ENCODE assay signal across 24 cellular contexts in genomic region chr5:42854795-42855194, GRCh38. TPM values are rescaled to one million over a fixed set of nuclear protein-coding genes. Genes with fewer than 3 reads are reported as not detected.
A peak's percentile ranks its signal among the peaks of the same experiment; 100 is the strongest.
DNase-seq lines count a peak whose midpoint lies in the region; ATAC-seq, FAIRE-seq and TF ChIP-seq lines count a peak whose summit lies in the region.
"Had no signal": no experiment of that assay in that cellular context is flagged by ENCODE, and none has a peak within 500 bp of the region (broad histone marks: within the 10 kb centered on the region; RNA-seq: fewer than 3 reads in every experiment).

No MANE protein-coding gene starts in this region.

- TF ChIP-seq POLR2A in breast epithelium (IDR thresholded peaks at IDR 0.05): no peak
- no peak for TF ChIP-seq POLR2A in GM12878 (IDR thresholded peaks at IDR 0.05; ENCODE audit: low read depth, low read length)
- no peak for TF ChIP-seq POLR2A in right lobe of liver (IDR thresholded peaks at IDR 0.05)

- no peak for FAIRE-seq in GM12878 (lab: Jason Lieb, UNC)
- FAIRE-seq: A204.1 had no signal

- H3K4me2 ChIP-seq in mammary epithelial cell (ENCODE audit: insufficient read depth, low read depth, low read length) (no peak overlapping the region), GM12878 (ENCODE audit: control insufficient read depth, insufficient read depth) (no peak overlapping the region)

- no TSS peak for BruUV-seq in mammary epithelial cell (replicated peaks; lab: Mats Ljungman, UMichigan)
- BruUV-seq in GM12878 (replicated peaks; lab: Mats Ljungman, UMichigan): no TSS peak

- H3K4me1 ChIP-seq in mammary epithelial cell (ENCODE audit: insufficient read depth, low read length): peaks cover 16% of the 10 kb centered on the region
- peaks cover 0 to 9% of the 10 kb centered on the region in 2 donors for H3K4me1 ChIP-seq in breast epithelium
- H3K4me1 ChIP-seq in GM12878 (ENCODE audit: control insufficient read depth, insufficient read depth, low read length): no peaks in the 10 kb centered on the region
- peaks cover 0 to 42% (median 0%) of the 10 kb centered on the region in 4 donors for H3K4me1 ChIP-seq in right lobe of liver
- no peaks in the 10 kb centered on the region for H3K4me1 ChIP-seq in CD4-positive, alpha-beta memory T cell (ENCODE audit: insufficient read depth, low read length)
- H3K4me1 ChIP-seq: BE2C had no signal

- H3K79me2 ChIP-seq in mammary epithelial cell (ENCODE audit: insufficient read depth, low read length) (no peaks in the 10 kb centered on the region), GM12878 (ENCODE audit: control insufficient read depth, insufficient read depth, low read length) (no peaks in the 10 kb centered on the region)

- RAD21 ChIA-PET in GM12878 (lab: Charles Lee; ENCODE audit: unreplicated experiment): interaction anchor here (1.3 to 1.6 kb wide), 2 partner anchors 35 to 43 kb away, joined by 4 to 5 read pairs; partner anchors contain the start of gene SELENOP

- TF ChIP-seq CTCF in mammary epithelial cell (conservative IDR thresholded peaks at IDR 0.05 in 1 of 2, IDR thresholded peaks at IDR 0.05 in 1 of 2; ENCODE audit: extremely low read depth in 1 of 2, insufficient read depth in 1 of 2, low read depth in 1 of 2, low read length in 2 of 2) (no peak), breast epithelium (IDR thresholded peaks at IDR 0.05) (no peak), GM12878 (IDR thresholded peaks at IDR 0.05 in 2 of 3, conservative IDR thresholded peaks at IDR 0.05 in 1 of 3; ENCODE audit: control insufficient read depth in 2 of 3, extremely low read depth in 1 of 3, insufficient read depth in 1 of 3, low read depth in 3 of 3, low read length in 3 of 3) (no peak), right lobe of liver (IDR thresholded peaks at IDR 0.05) (no peak)

- SMC1A ChIA-PET in GM12878 (lab: Charles Lee; ENCODE audit: uncharacterized antibody, unreplicated experiment): interaction anchor here (0.8 to 2.7 kb wide), 4 partner anchors 21 to 50 kb away, joined by 3 to 14 read pairs (median 4); no protein-coding TSS in a partner anchor

- H3K27me3 ChIP-seq in mammary epithelial cell (ENCODE audit: insufficient read depth, low read length): no peaks in the 10 kb centered on the region
- no peaks in the 10 kb centered on the region for H3K27me3 ChIP-seq in breast epithelium
- no peaks in the 10 kb centered on the region for H3K27me3 ChIP-seq in GM12878 (replicated peaks in 1 of 2; ENCODE audit: control insufficient read depth in 2 of 2, insufficient read depth in 2 of 2, low read length in 1 of 2)
- H3K27me3 ChIP-seq in right lobe of liver: no peaks in the 10 kb centered on the region
- H3K27me3 ChIP-seq in CD4-positive, alpha-beta memory T cell (ENCODE audit: insufficient read depth, low read length): no peaks in the 10 kb centered on the region
- H3K27me3 ChIP-seq: BE2C, heart right ventricle had no signal

- in situ Hi-C loops in mammary epithelial cell (cut with MboI; ENCODE audit: low sequenced_read_pairs in 2 of 2): no loop called here
- in situ Hi-C loops in GM12878 (cut with MboI): no loop called here

- no peaks in the 10 kb centered on the region for H3K4me1 Mint-ChIP-seq in CD4-positive, alpha-beta memory T cell
- H3K4me1 Mint-ChIP-seq: naive thymus-derived CD4-positive, alpha-beta T cell had no signal

- intact Hi-C loops in mammary epithelial cell (cut with micrococcal nuclease): no loop called here
- intact Hi-C loops in breast epithelium (cut with DNase I; ENCODE audit: low total_unique reads): no loop called here
- intact Hi-C loops in GM12878 (cut with micrococcal nuclease; ENCODE audit: unreplicated experiment): no loop called here
- intact Hi-C loops in right lobe of liver (cut with DNase I): no loop called here
- intact Hi-C loops in CD4-positive, alpha-beta memory T cell (cut with micrococcal nuclease): no loop called here

- ATAC-seq in GM12878 (peak; percentile 37; the same call in 2 of the 3 replicates), right lobe of liver (peak; percentile 73 to 78 (median 74))
- ATAC-seq: effector memory CD8-positive, alpha-beta T cell; heart right ventricle; naive thymus-derived CD4-positive, alpha-beta T cell; sciatic nerve; stimulated activated naive B cell treated with anti-CD40 and anti-IgM and Interleukin-4, amounts not matched to agents 10 μg/mL and 1 μg/mL and 100 μg/mL, for 72 hours had no signal

- H3K4me3 ChIP-seq in mammary epithelial cell (replicated peaks in 1 of 3; ENCODE audit: insufficient read depth in 1 of 3, low read depth in 2 of 3, low read length in 3 of 3) (no peak overlapping the region), breast epithelium (no peak overlapping the region), GM12878 (no peak overlapping the region), right lobe of liver (no peak overlapping the region)
- no peak overlapping the region for H3K4me3 ChIP-seq in CD4-positive, alpha-beta memory T cell (ENCODE audit: low read length in 2 of 2)
- H3K4me3 ChIP-seq: heart right ventricle, lung had no signal

- H3K27me3 Mint-ChIP-seq in CD4-positive, alpha-beta memory T cell: peaks cover under 1 to 2% of the 10 kb centered on the region in 2 donors

- DNase-seq in mammary epithelial cell (no peak), breast epithelium (ENCODE audit: low spot score in 2 of 2) (no peak), GM12878 (ENCODE audit: low read depth, low spot score) (no peak), right lobe of liver (no peak), HuH-7 (ENCODE audit: low spot score) (no peak), H4 (ENCODE audit: low spot score) (no peak), NCI-H446 (lab: John Stamatoyannopoulos, UW) (no peak)
- DNase-seq in CD4-positive, alpha-beta memory T cell: no peak
- DNase-seq: activated CD4-positive, alpha-beta memory T cell treated with anti-CD3 and anti-CD28 coated beads for 36 hours; activated naive CD4-positive, alpha-beta T cell; activated T-cell treated with anti-CD3 and anti-CD28 coated beads, Interleukin-2, amount 50 U/mL, for 1 hour; BE2C; effector memory CD8-positive, alpha-beta T cell; GOT3; heart right ventricle; naive thymus-derived CD4-positive, alpha-beta T cell; NCI-H2029 treated with DMSO at 0.1 percent for 48 hours; SIG-M5; stimulated activated naive B cell treated with anti-CD40 and anti-IgM and Interleukin-4, amounts not matched to agents 10 μg/mL and 1 μg/mL and 100 μg/mL, for 72 hours; WERI-Rb-1 had no signal

- H3K27ac Mint-ChIP-seq in CD4-positive, alpha-beta memory T cell: no peak overlapping the region
- H3K27ac Mint-ChIP-seq: activated CD4-positive, alpha-beta memory T cell treated with anti-CD3 and anti-CD28 coated beads for 36 hours; effector memory CD8-positive, alpha-beta T cell; naive thymus-derived CD4-positive, alpha-beta T cell; stimulated activated naive B cell treated with anti-CD40 and anti-IgM and Interleukin-4, amounts not matched to agents 10 μg/mL and 1 μg/mL and 100 μg/mL, for 72 hours; T-helper 1 cell treated with Interleukin-12 subunit alpha and Interleukin-12 subunit beta and Interleukin-4 antibody, amounts not matched to agents 30 μg/mL and 1 μg/mL, for 36 hours had no signal

- H3K4me3 Mint-ChIP-seq in CD4-positive, alpha-beta memory T cell: no peak overlapping the region
- H3K4me3 Mint-ChIP-seq: activated CD4-positive, alpha-beta memory T cell treated with anti-CD3 and anti-CD28 coated beads for 36 hours; effector memory CD8-positive, alpha-beta T cell; naive thymus-derived CD4-positive, alpha-beta T cell; stimulated activated naive B cell treated with anti-CD40 and anti-IgM and Interleukin-4, amounts not matched to agents 10 μg/mL and 1 μg/mL and 100 μg/mL, for 72 hours; T-helper 1 cell treated with Interleukin-12 subunit alpha and Interleukin-12 subunit beta and Interleukin-4 antibody, amounts not matched to agents 30 μg/mL and 1 μg/mL, for 36 hours had no signal

- WGBS in mammary epithelial cell (ENCODE audit: low coverage, missing lambda C conversion rate): 100% methylated on average over 1 of the region's 1 CpG
- WGBS in GM12878 (ENCODE audit: insufficient coverage, insufficient replicate concordance, low lambda C conversion rate, missing lambda C conversion rate): 95% methylated on average over 1 of the region's 1 CpG
- WGBS in right lobe of liver (ENCODE audit: insufficient coverage, low coverage, low lambda C conversion rate, missing lambda C conversion rate): 24% methylated on average over 1 of the region's 1 CpG

- CTCF ChIA-PET in mammary epithelial cell (lab: Charles Lee; ENCODE audit: low non-redundant PET) (no interaction called here), GM12878 (lab: Yijun Ruan, JAX) (no interaction called here)
- CTCF ChIA-PET in CD4-positive, alpha-beta memory T cell (lab: Charles Lee; ENCODE audit: partially characterized antibody): no interaction called here

- H3K36me3 Mint-ChIP-seq in CD4-positive, alpha-beta memory T cell: no peaks in the 10 kb centered on the region
- H3K36me3 Mint-ChIP-seq: activated CD4-positive, alpha-beta memory T cell treated with anti-CD3 and anti-CD28 coated beads for 36 hours; naive thymus-derived CD4-positive, alpha-beta T cell; stimulated activated naive B cell treated with anti-CD40 and anti-IgM and Interleukin-4, amounts not matched to agents 10 μg/mL and 1 μg/mL and 100 μg/mL, for 72 hours had no signal

- no peak for TF ChIP-seq RAD21 in GM12878 (IDR thresholded peaks at IDR 0.05; ENCODE audit: insufficient read depth, low read depth, low read length)

- POLR2A ChIA-PET in GM12878 (lab: Charles Lee): interaction anchor here (0.6 kb wide), 1 partner anchor 95 kb away, joined by 5 read pairs; no protein-coding TSS in a partner anchor
- POLR2A ChIA-PET in CD4-positive, alpha-beta memory T cell (lab: Charles Lee; ENCODE audit: partially characterized antibody): no interaction called here

- peaks cover 0 to 2% (median 0%) of the 10 kb centered on the region in 8 donors for H3K9me3 Mint-ChIP-seq in CD4-positive, alpha-beta memory T cell
- H3K9me3 Mint-ChIP-seq: activated CD4-positive, alpha-beta memory T cell treated with anti-CD3 and anti-CD28 coated beads for 36 hours; effector memory CD8-positive, alpha-beta T cell; stimulated activated naive B cell treated with anti-CD40 and anti-IgM and Interleukin-4, amounts not matched to agents 10 μg/mL and 1 μg/mL and 100 μg/mL, for 72 hours; T-helper 1 cell treated with Interleukin-12 subunit alpha and Interleukin-12 subunit beta and Interleukin-4 antibody, amounts not matched to agents 30 μg/mL and 1 μg/mL, for 36 hours had no signal

- H3K27ac ChIP-seq in mammary epithelial cell (ENCODE audit: insufficient read depth, low read depth, low read length): no peak overlapping the region
- no peak overlapping the region for H3K27ac ChIP-seq in breast epithelium
- no peak overlapping the region for H3K27ac ChIP-seq in GM12878 (ENCODE audit: control insufficient read depth, insufficient read depth)
- H3K27ac ChIP-seq in right lobe of liver: peak overlapping the region in 1 of 3 donors; percentile 44
- H3K27ac ChIP-seq in CD4-positive, alpha-beta memory T cell (ENCODE audit: low read depth, low read length): no peak overlapping the region
- H3K27ac ChIP-seq: heart right ventricle, WERI-Rb-1 had no signal

- dilution Hi-C loops in mammary epithelial cell (cut with HindIII; ENCODE audit: low sequenced_read_pairs): no loop called here

- no peak for TF ChIP-seq EP300 in GM12878 (IDR thresholded peaks at IDR 0.05; ENCODE audit: borderline replicate concordance in 1 of 2, control insufficient read depth in 1 of 2, low read depth in 2 of 2, low read length in 2 of 2)

- H2AFZ ChIP-seq in mammary epithelial cell (ENCODE audit: low read depth, low read length): peak overlapping the region; percentile 13
- no peak overlapping the region for H2AFZ ChIP-seq in GM12878 (ENCODE audit: control insufficient read depth, low read depth, low read length)

- H4K20me1 ChIP-seq in mammary epithelial cell (ENCODE audit: insufficient read depth, low read length) (no peaks in the 10 kb centered on the region), GM12878 (ENCODE audit: control insufficient read depth, insufficient read depth) (no peaks in the 10 kb centered on the region)

- H3K36me3 ChIP-seq in mammary epithelial cell (ENCODE audit: insufficient read depth, low read length) (no peaks in the 10 kb centered on the region), breast epithelium (no peaks in the 10 kb centered on the region), GM12878 (ENCODE audit: control insufficient read depth in 2 of 2, insufficient read depth in 2 of 2, low read length in 1 of 2) (no peaks in the 10 kb centered on the region), right lobe of liver (no peaks in the 10 kb centered on the region)
- no peaks in the 10 kb centered on the region for H3K36me3 ChIP-seq in CD4-positive, alpha-beta memory T cell (ENCODE audit: insufficient read depth, low read length)
- H3K36me3 ChIP-seq: BE2C, heart right ventricle, WERI-Rb-1 had no signal

- no peaks in the 10 kb centered on the region for H3K9me3 ChIP-seq in mammary epithelial cell (replicated peaks; ENCODE audit: insufficient read depth, low read length)
- H3K9me3 ChIP-seq in breast epithelium: no peaks in the 10 kb centered on the region
- no peaks in the 10 kb centered on the region for H3K9me3 ChIP-seq in GM12878 (replicated peaks; ENCODE audit: control insufficient read depth, insufficient read depth, low read length)
- H3K9me3 ChIP-seq in right lobe of liver: no peaks in the 10 kb centered on the region
- no peaks in the 10 kb centered on the region for H3K9me3 ChIP-seq in CD4-positive, alpha-beta memory T cell (ENCODE audit: control insufficient read depth in 1 of 2, low read length in 2 of 2)
- H3K9me3 ChIP-seq: BE2C had no signal

- no peak overlapping the region for H3K9ac ChIP-seq in mammary epithelial cell (ENCODE audit: insufficient read depth, low read length)
- no peak overlapping the region for H3K9ac ChIP-seq in GM12878 (ENCODE audit: control insufficient read depth, insufficient read depth, low read length)

RNA-seq across cellular contexts. Expression of gene SELENOP, which starts 43.1 kb away (rescaled TPM):
- 10 to 100 TPM in 1 of 2 donors, 1 to 10 TPM in 1; 6.9 to 29.8 TPM for total RNA-seq in mammary epithelial cell
- 0.57 TPM for polyA plus RNA-seq in mammary epithelial cell
- polyA minus RNA-seq in mammary epithelial cell: not detected
- total RNA-seq in breast epithelium: 1,000 to 10,000 TPM in 2 of 3 donors, 100 to 1,000 TPM in 1; 509 to 1,868 (median 1,002) TPM
- total RNA-seq in GM12878 (2013; cell fraction: nucleolus; rRNA removed): 0.10 TPM in 1 of 2 replicates, not detected in the other
- 0.05 TPM in 1 of 2 replicates, not detected in the other for total RNA-seq in GM12878 (2014; rRNA removed)
- 0.27 TPM in 1 of 2 replicates, not detected in the other for total RNA-seq in GM12878 (2014; rRNA removed; fragmentation: Illumina TruSeq; extraction: Trizol)
- total RNA-seq in GM12878 (2021): 0.95 and 1.0 TPM in 2 replicates
- 0.30 TPM for polyA plus RNA-seq in GM12878 (2011; ENCODE audit: low read depth)
- polyA plus RNA-seq in GM12878 (2011; rRNA removed): 5.0 and 5.1 TPM in 2 replicates
- 2.8 and 3.6 TPM in 2 replicates for polyA plus RNA-seq in GM12878 (2011; cell fraction: cytosol; rRNA removed)
- 0.70 and 1.8 TPM in 2 replicates for polyA plus RNA-seq in GM12878 (2011; cell fraction: nucleus; rRNA removed)
- 0.95 and 1.3 TPM in 2 replicates for polyA plus RNA-seq in GM12878 (2012)
- not detected in 2 replicates for polyA plus RNA-seq in GM12878 (2014; fragmentation: Illumina TruSeq; extraction: Trizol)
- under 1 TPM; 0.08 to 0.60 TPM for polyA plus RNA-seq in GM12878 (2014; fragmentation: Nextera tagmentation; extraction: Ambion mirVana)
- polyA plus RNA-seq in GM12878 (2014; rRNA removed): 0.13 TPM in 1 of 2 replicates, not detected in the other
- polyA plus RNA-seq in GM12878 (2016; fragmentation: Nextera tagmentation; extraction: Ambion mirVana): 1 to 10 TPM in 1 of 2 experiments, under 1 TPM in 1; 0.88 to 1.2 TPM
- polyA minus RNA-seq in GM12878 (2011; rRNA and poly(A)+ RNA removed): 1.4 and 4.6 TPM in 2 replicates
- 3.6 TPM in 1 of 2 replicates, not detected in the other for polyA minus RNA-seq in GM12878 (2011; cell fraction: cytosol; rRNA and poly(A)+ RNA removed)
- polyA minus RNA-seq in GM12878 (2011; cell fraction: nucleus; rRNA and poly(A)+ RNA removed): 2.3 and 2.4 TPM in 2 replicates
- total RNA-seq in right lobe of liver: 1,000 to 10,000 TPM; 1,892 to 2,891 (median 2,149) TPM
- 64.2 and 68.9 TPM in 2 replicates for total RNA-seq in H4 (2014; rRNA removed; shearing (Covaris generic))
- 1 to 10 TPM in 1 of 2 experiments, under 1 TPM in 1; 0.86 to 1.4 TPM for total RNA-seq in CD4-positive, alpha-beta memory T cell
- under 1 TPM in 1 of 2 donors, not detected in 1; 0.64 TPM for polyA plus RNA-seq in CD4-positive, alpha-beta memory T cell
- total RNA-seq: activated CD4-positive, alpha-beta memory T cell treated with anti-CD3 and anti-CD28 coated beads for 36 hours had no signal
- polyA plus RNA-seq: naive thymus-derived CD4-positive, alpha-beta T cell had no signal
